Comparison of ENCODE assay signal across 8 cellular contexts in genomic region chr9:78030553-78031270, GRCh38. TPM values are rescaled to one million over a fixed set of nuclear protein-coding genes. Genes with fewer than 3 reads are reported as not detected.
DNase-seq lines count a peak whose midpoint lies in the region; ATAC-seq and TF ChIP-seq lines count a peak whose summit lies in the region.

No MANE protein-coding gene starts in this region.

- ATAC-seq in activated B cell treated with CpG ODN at 0.5 μM for 24 hours (ENCODE audit: low read depth) (no peak), GM18498 (IDR thresholded peaks at IDR 0.05; ENCODE audit: unreplicated experiment) (no peak)

- H3K9me3 Mint-ChIP-seq in activated B cell treated with CpG ODN at 0.5 μM for 24 hours: no peaks in the 10 kb centered on the region

- no peaks in the 10 kb centered on the region for H4K20me1 ChIP-seq in KMS-11 (ENCODE audit: insufficient read depth)

- TF ChIP-seq CTCF in C4-2B (conservative IDR thresholded peaks at IDR 0.05): no peak
- TF ChIP-seq CTCF in KMS-11 (conservative IDR thresholded peaks at IDR 0.05; ENCODE audit: low read depth, low read length): no peak
- TF ChIP-seq CTCF in activated B cell treated with CpG ODN at 0.5 μM for 24 hours (IDR thresholded peaks at IDR 0.05): no peak
- no peak for TF ChIP-seq CTCF in GM10266 (IDR thresholded peaks at IDR 0.05; ENCODE audit: control insufficient read depth, insufficient read depth, low read depth, missing control alignments)

- CTCF ChIA-PET in activated B cell treated with CpG ODN at 0.5 μM for 24 hours (lab: Charles Lee): no interaction called here

- H3K27me3 ChIP-seq in KMS-11 (ENCODE audit: insufficient read depth, low read depth): no peaks in the 10 kb centered on the region

- H3K4me3 ChIP-seq in KMS-11 (IDR thresholded peaks at IDR 0.05; ENCODE audit: insufficient read depth, low read depth, low read length): no peak overlapping the region

- H3K27ac Mint-ChIP-seq in activated B cell treated with CpG ODN at 0.5 μM for 24 hours: no peak overlapping the region

- peak overlapping the region; percentile 77 for H3K4me3 Mint-ChIP-seq in activated B cell treated with CpG ODN at 0.5 μM for 24 hours

- H3K36me3 Mint-ChIP-seq in activated B cell treated with CpG ODN at 0.5 μM for 24 hours (ENCODE audit: low read depth): no peaks in the 10 kb centered on the region

- peaks cover 25% of the 10 kb centered on the region for H3K4me1 Mint-ChIP-seq in activated B cell treated with CpG ODN at 0.5 μM for 24 hours

- H3K9ac ChIP-seq in KMS-11: no peak overlapping the region; the same call in 1 of the 2 replicates

- DNase-seq in activated B cell treated with CpG ODN at 0.5 μM for 24 hours (peak; percentile 24), kidney glomerular epithelial cell (lab: John Stamatoyannopoulos, UW) (peak; percentile 14), GM10266 (ENCODE audit: extremely low spot score) (no peak)
- DNase-seq in central memory CD4-positive, alpha-beta T cell: peak; percentile 50
- DNase-seq in stimulated activated CD4-positive, alpha-beta T cell treated with anti-CD3 and anti-CD28 coated beads, Interleukin-12 subunit alpha, Interleukin-12 subunit beta, amount 100 ng/mL, for 48 hours (ENCODE audit: low read depth in 2 of 3, low spot score in 1 of 3): peak; percentile 17 to 46 (median 27)

- POLR2A ChIA-PET in activated B cell treated with CpG ODN at 0.5 μM for 24 hours (lab: Charles Lee): no interaction called here

- no peaks in the 10 kb centered on the region for H3K79me2 ChIP-seq in KMS-11 (ENCODE audit: insufficient read depth, low read depth)

- peaks cover 43% of the 10 kb centered on the region for H3K27me3 Mint-ChIP-seq in activated B cell treated with CpG ODN at 0.5 μM for 24 hours

- H2AFZ ChIP-seq in KMS-11 (ENCODE audit: low read depth): no peak overlapping the region

- peak overlapping the region; percentile 18; the same call in 1 of the 2 replicates for H3K4me2 ChIP-seq in KMS-11

- no peaks in the 10 kb centered on the region for H3K36me3 ChIP-seq in KMS-11 (ENCODE audit: insufficient read depth)

- H3K4me1 ChIP-seq in KMS-11 (ENCODE audit: low read depth, poor library complexity, severe bottlenecking): peaks cover 17% of the 10 kb centered on the region

- H3K27ac ChIP-seq in C4-2B (peak overlapping the region; percentile 61; the same call in 1 of the 2 replicates), KMS-11 (no peak overlapping the region)

- intact Hi-C loops in activated B cell treated with CpG ODN at 0.5 μM for 24 hours (cut with micrococcal nuclease): loop anchor here (5.0 to 10.0 kb wide), 3 partner anchors 204 to 853 kb away; partner anchors contain the start of genes CEP78 and VPS13A

RNA-seq across cellular contexts. Expression of gene GNAQ, which starts 0.9 kb away (rescaled TPM):
- total RNA-seq in activated B cell treated with CpG ODN at 0.5 μM for 24 hours: 0.20 and 0.64 TPM in 2 replicates
